9 cellular contexts compared by ENCODE assay signal in genomic region chr5:6737043-6737941, GRCh38. TPM values are rescaled to one million over a fixed set of nuclear protein-coding genes. Genes with fewer than 3 reads are reported as not detected.
DNase-seq lines count a peak whose midpoint lies in the region; ATAC-seq, FAIRE-seq and TF ChIP-seq lines count a peak whose summit lies in the region.
"Had no signal": no experiment of that assay in that cellular context is flagged by ENCODE, and none has a peak within 500 bp of the region (broad histone marks: within the 10 kb centered on the region; RNA-seq: fewer than 3 reads in every experiment).

No MANE protein-coding gene starts in this region.

- peaks cover 45% of the 10 kb centered on the region for H3K79me2 ChIP-seq in HepG2 (ENCODE audit: insufficient read depth, low read length)

- H3K4me3 Mint-ChIP-seq in activated B cell treated with CpG ODN at 0.5 μM for 24 hours = peak overlapping the region; percentile 60
- no peak overlapping the region for H3K4me3 Mint-ChIP-seq in WTC11

- H3K27me3 Mint-ChIP-seq in activated B cell treated with CpG ODN at 0.5 μM for 24 hours = no peaks in the 10 kb centered on the region
- H3K27me3 Mint-ChIP-seq in WTC11 (ENCODE audit: low read depth) = no peaks in the 10 kb centered on the region

- TF ChIP-seq POLR2A in HepG2 (IDR thresholded peaks at IDR 0.05; ENCODE audit: insufficient read depth in 1 of 2, low read depth in 2 of 2, low read length in 2 of 2) = no peak
- no peak for TF ChIP-seq POLR2A in testis (IDR thresholded peaks at IDR 0.05)

- no TSS peak for BruUV-seq in HepG2 (replicated peaks; lab: Mats Ljungman, UMichigan)

- H3K27ac Mint-ChIP-seq in activated B cell treated with CpG ODN at 0.5 μM for 24 hours (peak overlapping the region; percentile 88), WTC11 (no peak overlapping the region; the same call in 1 of the 2 replicates)

- TF ChIP-seq RAD21 in liver (IDR thresholded peaks at IDR 0.05) = no peak
- no peak for TF ChIP-seq RAD21 in HepG2 (CRISPR knock-in tag; IDR thresholded peaks at IDR 0.05)

- H3K9me3 ChIP-seq in liver (ENCODE audit: control insufficient read depth in 4 of 4, low read length in 3 of 4) (no peaks in the 10 kb centered on the region), HepG2 (ENCODE audit: low read length) (no peaks in the 10 kb centered on the region), testis (no peaks in the 10 kb centered on the region)

- no peak for TF ChIP-seq CTCF in liver (IDR thresholded peaks at IDR 0.05; ENCODE audit: low read depth, low read length, missing input control)
- no peak for TF ChIP-seq CTCF in HepG2 (CRISPR knock-in tag; IDR thresholded peaks at IDR 0.05)
- TF ChIP-seq CTCF in activated B cell treated with CpG ODN at 0.5 μM for 24 hours (IDR thresholded peaks at IDR 0.05) = no peak
- no peak for TF ChIP-seq CTCF in testis (IDR thresholded peaks at IDR 0.05)
- TF ChIP-seq CTCF in WTC11 (IDR thresholded peaks at IDR 0.05) = no peak

- TF ChIP-seq EP300 in HepG2 (IDR thresholded peaks at IDR 0.05; ENCODE audit: low read depth in 2 of 2, low read length in 2 of 2) (no peak), HepG2 (CRISPR knock-in tag; IDR thresholded peaks at IDR 0.05; ENCODE audit: borderline replicate concordance) (no peak)

- H2AFZ ChIP-seq in HepG2 (ENCODE audit: low read length) = no peak overlapping the region

- H3K9ac ChIP-seq in liver (ENCODE audit: low read depth in 1 of 2, low read length in 2 of 2) (peak overlapping the region in 1 of 2 donors; percentile 26), HepG2 (ENCODE audit: insufficient read depth, low read depth, low read length) (no peak overlapping the region)

- H3K27me3 ChIP-seq in liver (ENCODE audit: control insufficient read depth in 4 of 4, insufficient read depth in 4 of 4, low read length in 3 of 4) = no peaks in the 10 kb centered on the region
- no peaks in the 10 kb centered on the region for H3K27me3 ChIP-seq in HepG2 (ENCODE audit: control insufficient read depth in 1 of 2, insufficient read depth in 2 of 2, low read length in 2 of 2)
- H3K27me3 ChIP-seq in testis = no peaks in the 10 kb centered on the region

- no peak overlapping the region for H3K4me2 ChIP-seq in HepG2 (ENCODE audit: low read depth, low read length)

- peaks cover 60% of the 10 kb centered on the region for H3K4me1 Mint-ChIP-seq in activated B cell treated with CpG ODN at 0.5 μM for 24 hours
- H3K4me1 Mint-ChIP-seq in WTC11 = peaks cover 6% of the 10 kb centered on the region

- 70% methylated on average over 24 of the region's 24 CpGs for WGBS in liver
- WGBS in HepG2 (ENCODE audit: low lambda C conversion rate) = 97% methylated on average over 24 of the region's 24 CpGs
- whole genome bisulfite sequencing in testis, 2 donors = 92% methylated on average over 24 of the region's 24 CpGs

- peaks cover 12 to 46% (median 30%) of the 10 kb centered on the region in 4 donors for H3K4me1 ChIP-seq in liver (ENCODE audit: control insufficient read depth in 4 of 4, insufficient read depth in 4 of 4, low read length in 3 of 4)
- peaks cover 11% of the 10 kb centered on the region for H3K4me1 ChIP-seq in HepG2 (ENCODE audit: insufficient read depth, low read length)
- H3K4me1 ChIP-seq in testis = peaks cover 12% of the 10 kb centered on the region

- H3K27ac ChIP-seq in liver (ENCODE audit: low read depth in 1 of 2, low read length in 2 of 2) (peak overlapping the region; percentile 67 to 70), HepG2 (ENCODE audit: extremely low read length, insufficient read depth, low read length) (no peak overlapping the region), testis (no peak overlapping the region)

- intact Hi-C loops in HepG2 (cut with micrococcal nuclease; ENCODE audit: unreplicated experiment) = no loop called here
- intact Hi-C loops in activated B cell treated with CpG ODN at 0.5 μM for 24 hours (cut with micrococcal nuclease) = loop anchor here (1.0 to 2.0 kb wide), 5 partner anchors 9 to 1315 kb away; partner anchors contain the start of genes ICE1, NSUN2, SRD5A1 and TENT4A
- intact Hi-C loops in testis (cut with DNase I; ENCODE audit: low total_unique reads) = no loop called here

- ATAC-seq in HepG2 (no peak), HG02884 (IDR thresholded peaks at IDR 0.05; ENCODE audit: unreplicated experiment) (peak; percentile 81), activated B cell treated with CpG ODN at 0.5 μM for 24 hours (ENCODE audit: low read depth) (peak; percentile 66), WTC11 (no peak)

- H3K4me3 ChIP-seq in liver (ENCODE audit: low read depth in 1 of 3, low read length in 3 of 3) (no peak overlapping the region), HepG2 (replicated peaks in 1 of 3; ENCODE audit: insufficient read depth in 1 of 3, low read depth in 2 of 3, low read length in 3 of 3) (no peak overlapping the region), testis (no peak overlapping the region)

- peaks cover 3 to 26% (median 16%) of the 10 kb centered on the region in 4 donors for H3K36me3 ChIP-seq in liver (ENCODE audit: control insufficient read depth in 4 of 4, insufficient read depth in 3 of 4, low read depth in 1 of 4, low read length in 3 of 4)
- H3K36me3 ChIP-seq in HepG2 (replicated peaks in 1 of 2; ENCODE audit: control insufficient read depth in 1 of 2, insufficient read depth in 2 of 2, low read length in 2 of 2) = peaks cover 22 to 79% of the 10 kb centered on the region in 2 experiments
- H3K36me3 ChIP-seq in testis (ENCODE audit: low read depth, missing control alignments) = no peaks in the 10 kb centered on the region

- H3K9me3 Mint-ChIP-seq in activated B cell treated with CpG ODN at 0.5 μM for 24 hours = no peaks in the 10 kb centered on the region
- no peaks in the 10 kb centered on the region for H3K9me3 Mint-ChIP-seq in WTC11

- FAIRE-seq in HepG2 (lab: Jason Lieb, UNC) = no peak

- CTCF ChIA-PET in HepG2 (lab: Yijun Ruan, JAX; ENCODE audit: low intra/inter-chr PET ratio, low total read pairs) = no interaction called here
- CTCF ChIA-PET in activated B cell treated with CpG ODN at 0.5 μM for 24 hours (lab: Charles Lee) = interaction anchor here (0.7 to 1.8 kb wide), 4 partner anchors 8 to 104 kb away, joined by 3 to 11 read pairs (median 3); partner anchors contain the start of genes NSUN2 and SRD5A1
- CTCF ChIA-PET in WTC11 (lab: Charles Lee) = no interaction called here

- H3K36me3 Mint-ChIP-seq in activated B cell treated with CpG ODN at 0.5 μM for 24 hours (ENCODE audit: low read depth) (peaks cover 59% of the 10 kb centered on the region), WTC11 (peaks cover 32% of the 10 kb centered on the region)

- in situ Hi-C loops in HepG2 (cut with HindIII; ENCODE audit: extremely low pct_ligation_motif_present, low pct_unique_long_range_greater_than_20kb) = loop anchor here (25.0 kb wide), 1 partner anchor 350 kb away; the partner anchor contains the start of gene MED10

- peaks cover 18% of the 10 kb centered on the region for H4K20me1 ChIP-seq in HepG2 (ENCODE audit: insufficient read depth, low read length)

- POLR2A ChIA-PET in HepG2 (lab: Yijun Ruan, JAX) (no interaction called here), activated B cell treated with CpG ODN at 0.5 μM for 24 hours (lab: Charles Lee) (interaction anchor here (1.6 to 3.4 kb wide), 5 partner anchors 9 to 104 kb away, joined by 10 to 22 read pairs (median 16); partner anchors contain the start of genes NSUN2, SRD5A1 and TENT4A), WTC11 (lab: Charles Lee) (interaction anchor here (0.6 kb wide), 1 partner anchor 304 kb away, joined by 6 read pairs; no protein-coding TSS in a partner anchor)

- DNase-seq in HepG2 (ENCODE audit: low spot score) (no peak), activated B cell treated with CpG ODN at 0.5 μM for 24 hours (no peak), testis (no peak), NCI-H446 (lab: John Stamatoyannopoulos, UW) (no peak), WTC11 (ENCODE audit: low spot score) (no peak)
- no peak for DNase-seq in stimulated activated CD4-positive, alpha-beta T cell treated with anti-CD3 and anti-CD28 coated beads, Interleukin-4, amount 100 ng/mL, for 4 hours
- DNase-seq: NCI-H526 had no signal

TF ChIP-seq in liver, 16 proteins besides CTCF, POLR2A, EP300 and RAD21 (continues in another document):
- no peak for TF ChIP-seq NR2F2 (IDR thresholded peaks at IDR 0.05)

RNA-seq across cellular contexts. Expression of gene TENT4A, which starts 24.1 kb away (rescaled TPM):
- total RNA-seq in liver (10 to 100 TPM in 1 of 2 donors, 1 to 10 TPM in 1; 8.8 to 15.1 TPM), HepG2 (2016; rRNA removed; fragmentation: Illumina TruSeq; extraction: Trizol) (7.7 and 13.3 TPM in 2 replicates), activated B cell treated with CpG ODN at 0.5 μM for 24 hours (42.4 and 51.2 TPM in 2 replicates), testis (10 to 100 TPM; 46.2 to 51.3 TPM), WTC11 (2021) (28.7 to 29.4 TPM (median 29.2 TPM) in 3 replicates)
- polyA plus RNA-seq in liver (1 to 10 TPM; 3.9 to 7.4 TPM), HepG2 (2011; rRNA removed) (6.0 and 6.3 TPM in 2 replicates), testis (ENCODE audit: insufficient read depth, low read depth, low replicate concordance) (23.1 TPM)
- 16.7 and 22.2 TPM in 2 replicates for total RNA-seq in HepG2 (2016; cell fraction: cytosol; rRNA removed; fragmentation: Illumina TruSeq; extraction: Trizol; ENCODE audit: low read depth)
- 6.3 and 11.6 TPM in 2 replicates for total RNA-seq in HepG2 (2016; cell fraction: insoluble cytoplasmic fraction; rRNA removed; fragmentation: Illumina TruSeq; extraction: Trizol)
- 9.3 and 11.2 TPM in 2 replicates for total RNA-seq in HepG2 (2016; cell fraction: membrane; rRNA removed; fragmentation: Illumina TruSeq; extraction: Trizol)
- 36.2 and 43.2 TPM in 2 replicates for total RNA-seq in HepG2 (2016; cell fraction: nucleus; rRNA removed; fragmentation: Illumina TruSeq; extraction: Trizol)
- polyA plus RNA-seq in HepG2 (2011; cell fraction: cytosol; rRNA removed) = 3.2 TPM in 2 replicates
- polyA plus RNA-seq in HepG2 (2011; cell fraction: nucleus; rRNA removed) = 38.9 and 57.3 TPM in 2 replicates
- 17.0 and 17.9 TPM in 2 replicates for polyA plus RNA-seq in HepG2 (2012)
- 0.76 and 1.1 TPM in 2 replicates for polyA plus RNA-seq in HepG2 (2016; cell fraction: cytosol; fragmentation: Illumina TruSeq; extraction: Trizol; ENCODE audit: low read depth)
- polyA plus RNA-seq in HepG2 (2016; cell fraction: insoluble cytoplasmic fraction; fragmentation: Illumina TruSeq; extraction: Trizol; ENCODE audit: low read depth) = 7.6 and 11.0 TPM in 2 replicates
- polyA plus RNA-seq in HepG2 (2016; cell fraction: membrane; fragmentation: Illumina TruSeq; extraction: Trizol; ENCODE audit: low read depth) = 3.0 TPM in 2 replicates
- polyA plus RNA-seq in HepG2 (2016; cell fraction: nucleus; fragmentation: Illumina TruSeq; extraction: Trizol; ENCODE audit: insufficient read depth, low read depth) = 55.5 and 57.3 TPM in 2 replicates
- polyA minus RNA-seq in HepG2 (2011; rRNA and poly(A)+ RNA removed; ENCODE audit: low replicate concordance) = 15.3 and 47.0 TPM in 2 replicates
- 5.4 and 6.3 TPM in 2 replicates for polyA minus RNA-seq in HepG2 (2011; cell fraction: cytosol; rRNA and poly(A)+ RNA removed)
- 44.4 and 60.9 TPM in 2 replicates for polyA minus RNA-seq in HepG2 (2011; cell fraction: nucleus; rRNA and poly(A)+ RNA removed)

Comparison
In these comparisons a context has a peak if more than half of its experiments do, and no peak if none do; other contexts are left out.
1. H3K27ac ChIP-seq: peak in liver (2 of 2); none in HepG2 (single experiment) and testis (0 of 2).
2. ATAC-seq: peak in HG02884 (single experiment) and activated B cell treated with CpG ODN at 0.5 μM for 24 hours (single experiment); none in HepG2 (single experiment) and WTC11 (single experiment).